In the genomic region with DNA sequence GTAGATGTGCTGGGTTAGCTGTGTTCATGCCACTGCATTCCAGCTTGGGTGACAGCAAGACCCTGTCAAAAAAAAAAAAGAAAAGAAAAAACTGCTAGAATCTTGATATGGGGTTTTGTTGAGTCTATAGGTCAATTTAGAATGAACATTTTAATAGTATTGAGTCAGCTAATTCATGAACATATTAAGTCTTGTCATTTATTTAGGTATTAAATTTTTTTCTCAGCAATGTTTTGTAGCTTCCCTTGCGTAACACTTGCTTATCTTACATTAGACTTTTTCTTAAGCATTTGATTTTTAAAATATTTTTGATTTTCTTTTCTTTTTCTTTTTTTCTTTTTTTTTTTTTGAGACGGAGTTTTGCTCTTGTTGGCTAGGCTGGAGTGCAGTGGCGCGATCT, we compare ENCODE assay signal across 32 cellular contexts.
"Had no signal": no experiment of that assay in that cellular context is flagged by ENCODE, and none has a peak within 500 bp of the region (broad histone marks: within the 10 kb centered on the region; RNA-seq: fewer than 3 reads in every experiment).

No MANE protein-coding gene starts in this region.

- H2AFZ ChIP-seq: parathyroid adenoma had no signal

- H3K79me2 ChIP-seq: parathyroid adenoma had no signal

- H3K9ac ChIP-seq: parathyroid adenoma had no signal

- DNase-seq: naive thymus-derived CD8-positive, alpha-beta T cell; nephron progenitor cell; occipital lobe; ovary; posterior cingulate gyrus; psoas muscle; right cardiac atrium; right lobe of liver; spleen; stimulated activated CD4-positive, alpha-beta T cell treated with anti-CD3 and anti-CD28 coated beads, Interleukin-12 subunit alpha, Interleukin-12 subunit beta, amount 100 ng/mL, for 4 hours; stimulated activated CD4-positive, alpha-beta T cell treated with anti-CD3 and anti-CD28 coated beads, Interleukin-1b, Interleukin-23, amount 100 ng/mL, for 48 hours; stimulated activated CD4-positive, alpha-beta T cell treated with anti-CD3 and anti-CD28 coated beads, Interleukin-4, amount 100 ng/mL, for 1 hour; stimulated activated CD4-positive, alpha-beta T cell treated with anti-CD3 and anti-CD28 coated beads, Interleukin-4, amount 100 ng/mL, for 4 hours; stimulated activated CD8-positive, alpha-beta memory T cell treated with anti-CD3 and anti-CD28 coated beads, Interleukin-4, amount 100 ng/mL, for 48 hours; stimulated activated naive CD4-positive, alpha-beta T cell; stimulated activated naive CD8-positive, alpha-beta T cell treated with anti-CD3 and anti-CD28 coated beads, Interleukin-15, amount 100 ng/mL, for 72 hours; stimulated activated naive CD8-positive, alpha-beta T cell treated with anti-CD3 and anti-CD28 coated beads, Interleukin-15, Interleukin-2, amounts not matched to agents 100 U/mL and 50 U/mL, for 24 hours; substantia nigra; testis; tibial artery; transverse colon; upper lobe of right lung; uterus had no signal

- H3K27me3 Mint-ChIP-seq: naive thymus-derived CD8-positive, alpha-beta T cell; natural killer cell treated with Interleukin-12 subunit alpha and Interleukin-12 subunit beta and Interleukin-15 and Interleukin-18, amount 100 ng/mL, for 72 hours; progenitor cell of endocrine pancreas; stimulated activated memory B cell treated with anti-CD40 and anti-IgM and Interleukin-4, amounts not matched to agents 10 μg/mL and 1 μg/mL and 100 μg/mL, for 72 hours; stimulated activated naive CD8-positive, alpha-beta T cell treated with anti-CD3 and anti-CD28 coated beads, Interleukin-15, amount 100 ng/mL, for 72 hours; type B pancreatic cell had no signal

- H3K36me3 ChIP-seq: ovary, right lobe of liver, spleen, suprapubic skin, tibial artery, transverse colon, upper lobe of right lung, uterus had no signal

- ATAC-seq: naive thymus-derived CD8-positive, alpha-beta T cell; natural killer cell treated with Interleukin-12 subunit alpha and Interleukin-12 subunit beta and Interleukin-15 and Interleukin-18, amount 100 ng/mL, for 72 hours; psoas muscle; right cardiac atrium; right lobe of liver; stimulated activated memory B cell treated with anti-CD40 and anti-IgM and Interleukin-4, amounts not matched to agents 10 μg/mL and 1 μg/mL and 100 μg/mL, for 72 hours; stimulated activated naive CD8-positive, alpha-beta T cell treated with anti-CD3 and anti-CD28 coated beads, Interleukin-15, amount 100 ng/mL, for 72 hours; stimulated activated naive CD8-positive, alpha-beta T cell treated with anti-CD3 and anti-CD28 coated beads, Interleukin-15, Interleukin-2, amounts not matched to agents 100 U/mL and 50 U/mL, for 24 hours; upper lobe of right lung had no signal

- H3K4me3 Mint-ChIP-seq: naive thymus-derived CD8-positive, alpha-beta T cell; natural killer cell treated with Interleukin-12 subunit alpha and Interleukin-12 subunit beta and Interleukin-15 and Interleukin-18, amount 100 ng/mL, for 72 hours; nephron progenitor cell; neural crest cell; stimulated activated memory B cell treated with anti-CD40 and anti-IgM and Interleukin-4, amounts not matched to agents 10 μg/mL and 1 μg/mL and 100 μg/mL, for 72 hours; stimulated activated naive CD8-positive, alpha-beta T cell treated with anti-CD3 and anti-CD28 coated beads, Interleukin-15, amount 100 ng/mL, for 72 hours; type B pancreatic cell had no signal

- H3K27ac Mint-ChIP-seq: naive thymus-derived CD8-positive, alpha-beta T cell; natural killer cell treated with Interleukin-12 subunit alpha and Interleukin-12 subunit beta and Interleukin-15 and Interleukin-18, amount 100 ng/mL, for 72 hours; nephron progenitor cell; progenitor cell of endocrine pancreas; stimulated activated memory B cell treated with anti-CD40 and anti-IgM and Interleukin-4, amounts not matched to agents 10 μg/mL and 1 μg/mL and 100 μg/mL, for 72 hours; stimulated activated naive CD8-positive, alpha-beta T cell treated with anti-CD3 and anti-CD28 coated beads, Interleukin-15, amount 100 ng/mL, for 72 hours; type B pancreatic cell had no signal

- H3K4me2 ChIP-seq: smooth muscle cell had no signal

- H3K27me3 ChIP-seq: ovary, right lobe of liver, spleen, suprapubic skin, testis, tibial artery, transverse colon, upper lobe of right lung, uterus had no signal

- H3K36me3 Mint-ChIP-seq: naive thymus-derived CD8-positive, alpha-beta T cell; natural killer cell treated with Interleukin-12 subunit alpha and Interleukin-12 subunit beta and Interleukin-15 and Interleukin-18, amount 100 ng/mL, for 72 hours; stimulated activated memory B cell treated with anti-CD40 and anti-IgM and Interleukin-4, amounts not matched to agents 10 μg/mL and 1 μg/mL and 100 μg/mL, for 72 hours; type B pancreatic cell had no signal

- H3K27ac ChIP-seq: ovary, parathyroid adenoma, psoas muscle, right lobe of liver, skin epidermis, spleen, suprapubic skin, testis, tibial artery, transverse colon, upper lobe of right lung, uterus had no signal

- H3K4me1 Mint-ChIP-seq: naive thymus-derived CD8-positive, alpha-beta T cell; nephron progenitor cell; neural crest cell; stimulated activated memory B cell treated with anti-CD40 and anti-IgM and Interleukin-4, amounts not matched to agents 10 μg/mL and 1 μg/mL and 100 μg/mL, for 72 hours; stimulated activated naive CD8-positive, alpha-beta T cell treated with anti-CD3 and anti-CD28 coated beads, Interleukin-15, amount 100 ng/mL, for 72 hours had no signal

- H3K4me1 ChIP-seq: psoas muscle, right lobe of liver, spleen, suprapubic skin, testis, transverse colon, upper lobe of right lung, uterus had no signal

- H3K4me3 ChIP-seq: ovary, psoas muscle, right lobe of liver, skin epidermis, smooth muscle cell, spleen, suprapubic skin, testis, tibial artery, transverse colon, upper lobe of right lung, uterus had no signal

- H3K9me3 ChIP-seq: ovary, psoas muscle, right lobe of liver, spleen, suprapubic skin, testis, tibial artery, transverse colon, upper lobe of right lung, uterus had no signal

- H3K9me3 Mint-ChIP-seq: naive thymus-derived CD8-positive, alpha-beta T cell; natural killer cell treated with Interleukin-12 subunit alpha and Interleukin-12 subunit beta and Interleukin-15 and Interleukin-18, amount 100 ng/mL, for 72 hours; nephron progenitor cell; neural crest cell; stimulated activated memory B cell treated with anti-CD40 and anti-IgM and Interleukin-4, amounts not matched to agents 10 μg/mL and 1 μg/mL and 100 μg/mL, for 72 hours; stimulated activated naive CD8-positive, alpha-beta T cell treated with anti-CD3 and anti-CD28 coated beads, Interleukin-15, amount 100 ng/mL, for 72 hours; type B pancreatic cell had no signal
